ENCODE assay signal across 15 cellular contexts in the genomic region with DNA sequence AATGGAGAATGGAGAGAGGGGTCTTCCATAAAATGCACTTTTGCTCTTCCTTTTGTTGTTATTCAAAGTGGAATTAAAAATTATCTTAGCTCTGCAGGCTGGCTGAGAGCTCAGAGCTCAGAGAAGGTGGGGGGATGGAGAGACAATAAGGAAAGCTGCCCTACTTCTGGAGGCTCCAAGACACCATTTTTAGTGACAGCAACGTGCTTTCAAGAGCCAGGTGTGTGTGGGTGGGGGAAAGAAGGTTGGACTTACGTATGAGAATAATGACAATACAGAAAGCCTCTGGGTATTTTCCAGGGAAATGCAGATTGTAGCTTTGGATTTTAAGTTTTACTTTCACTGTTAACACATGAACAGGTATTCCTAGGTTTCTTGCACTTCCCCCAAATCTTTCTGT.
DNase-seq lines count a peak whose midpoint lies in the region; ATAC-seq and TF ChIP-seq lines count a peak whose summit lies in the region.
"Had no signal": no experiment of that assay in that cellular context is flagged by ENCODE, and none has a peak within 500 bp of the region (broad histone marks: within the 10 kb centered on the region; RNA-seq: fewer than 3 reads in every experiment).

No MANE protein-coding gene starts in this region.

- CTCF ChIA-PET in WTC11 (lab: Charles Lee), result interaction anchor here (0.5 to 1.2 kb wide), 2 partner anchors 277 to 297 kb away, joined by 3 to 4 read pairs; no protein-coding TSS in a partner anchor

- no peak for TF ChIP-seq POLR2A in GM18505 (IDR thresholded peaks at IDR 0.05; ENCODE audit: borderline replicate concordance, extremely low read depth, insufficient read depth, insufficient read length)

- no peaks in the 10 kb centered on the region for H3K79me2 ChIP-seq in ACC112 (ENCODE audit: control insufficient read depth, insufficient read depth, low read length, unreplicated experiment)
- no peaks in the 10 kb centered on the region for H3K79me2 ChIP-seq in H9 (ENCODE audit: insufficient read depth, low read length)

- H3K27me3 ChIP-seq in ACC112 (ENCODE audit: insufficient read depth, low read length) (no peaks in the 10 kb centered on the region), H9 (ENCODE audit: insufficient read depth, low read length) (no peaks in the 10 kb centered on the region), mesenchymal stem cell (ENCODE audit: control insufficient read depth in 1 of 2, insufficient read depth in 1 of 2, low read length in 2 of 2) (no peaks in the 10 kb centered on the region)

- peak overlapping the region in 2 of 3 experiments; percentile 9 to 68; a peak in 3 of 7 replicates for H3K27ac Mint-ChIP-seq in H9
- peak overlapping the region; percentile 59; the same call in 1 of the 2 replicates for H3K27ac Mint-ChIP-seq in WTC11
- H3K27ac Mint-ChIP-seq in activated T-helper 2 cell treated with anti-CD3 and anti-CD28 coated beads, Interferon-gamma antibody, Interleukin-2, Interleukin-4, amounts not matched to agents 10 μg/mL and 5 μg/mL and 100 μg/mL, durations not matched to agents 14 hours and 24 hours and 36 hours, result no peak overlapping the region
- H3K27ac Mint-ChIP-seq: CD4-positive, alpha-beta T cell had no signal

- POLR2A ChIA-PET in WTC11 (lab: Charles Lee), result interaction anchor here (0.6 kb wide), 1 partner anchor 91 kb away, joined by 3 read pairs; no protein-coding TSS in a partner anchor

- H3K23ac ChIP-seq in H9 (ENCODE audit: insufficient read length, low read depth, low read length) (no peak overlapping the region), mesenchymal stem cell (ENCODE audit: low read length in 2 of 2) (no peak overlapping the region)

- H3K36me3 Mint-ChIP-seq in H9 (ENCODE audit: insufficient read depth in 1 of 3, low read depth in 3 of 3) (no peaks in the 10 kb centered on the region), WTC11 (no peaks in the 10 kb centered on the region)
- H3K36me3 Mint-ChIP-seq in activated T-helper 2 cell treated with anti-CD3 and anti-CD28 coated beads, Interferon-gamma antibody, Interleukin-2, Interleukin-4, amounts not matched to agents 10 μg/mL and 5 μg/mL and 100 μg/mL, durations not matched to agents 14 hours and 24 hours and 36 hours (ENCODE audit: low read depth), result no peaks in the 10 kb centered on the region

- H3K4me3 Mint-ChIP-seq in H9 (no peak overlapping the region), WTC11 (no peak overlapping the region)
- no peak overlapping the region for H3K4me3 Mint-ChIP-seq in activated T-helper 2 cell treated with anti-CD3 and anti-CD28 coated beads, Interferon-gamma antibody, Interleukin-2, Interleukin-4, amounts not matched to agents 10 μg/mL and 5 μg/mL and 100 μg/mL, durations not matched to agents 14 hours and 24 hours and 36 hours (ENCODE audit: low read depth)
- H3K4me3 Mint-ChIP-seq: CD4-positive, alpha-beta T cell had no signal

- H3K4me3 ChIP-seq in ACC112 (ENCODE audit: low read depth, low read length), result peak overlapping the region; percentile 35; the same call in 1 of the 2 replicates
- H3K4me3 ChIP-seq in mesenchymal stem cell (ENCODE audit: insufficient read depth in 1 of 2, low read depth in 1 of 2, low read length in 2 of 2), result no peak overlapping the region

- H3K9ac ChIP-seq in H9 (ENCODE audit: extremely low read depth, insufficient read length, low read length) (no peak overlapping the region), mesenchymal stem cell (ENCODE audit: low read length) (no peak overlapping the region)

- H4K5ac ChIP-seq in H9 (ENCODE audit: insufficient read length, low read depth, low read length), result no peak overlapping the region

- H3K9me3 ChIP-seq in H9 (ENCODE audit: control insufficient read depth, low read depth, low read length), result no peaks in the 10 kb centered on the region
- H3K9me3 ChIP-seq in mesenchymal stem cell (ENCODE audit: control insufficient read depth, low read length), result no peaks in the 10 kb centered on the region

- H3K79me1 ChIP-seq in H9 (ENCODE audit: insufficient read depth, low read depth, low read length, poor library complexity, severe bottlenecking) (no peaks in the 10 kb centered on the region), mesenchymal stem cell (replicated peaks; ENCODE audit: low read length, poor library complexity, severe bottlenecking) (no peaks in the 10 kb centered on the region)

- WGBS in H9 (ENCODE audit: extremely low coverage, insufficient read length, low lambda C conversion rate), result no CpG with 5 or more reads among the region's 2 CpGs
- WGBS in mesenchymal stem cell, result 57% methylated on average over 1 of the region's 2 CpGs

- H3K9me3 Mint-ChIP-seq in H9 (no peaks in the 10 kb centered on the region), WTC11 (no peaks in the 10 kb centered on the region)
- no peaks in the 10 kb centered on the region for H3K9me3 Mint-ChIP-seq in activated T-helper 2 cell treated with anti-CD3 and anti-CD28 coated beads, Interferon-gamma antibody, Interleukin-2, Interleukin-4, amounts not matched to agents 10 μg/mL and 5 μg/mL and 100 μg/mL, durations not matched to agents 14 hours and 24 hours and 36 hours
- H3K9me3 Mint-ChIP-seq: CD4-positive, alpha-beta T cell had no signal

- H3K18ac ChIP-seq in H9 (ENCODE audit: insufficient read length, low read depth, low read length), result no peak overlapping the region
- no peak overlapping the region for H3K18ac ChIP-seq in mesenchymal stem cell (ENCODE audit: low read depth in 1 of 2, low read length in 2 of 2)

- H2AK5ac ChIP-seq in H9 (ENCODE audit: insufficient read length, low read length), result no peak overlapping the region
- H2AK5ac ChIP-seq in mesenchymal stem cell (ENCODE audit: low read length, severe bottlenecking), result no peak overlapping the region

- H4K91ac ChIP-seq in H9 (ENCODE audit: insufficient read length, low read depth, low read length), result no peak overlapping the region
- no peak overlapping the region for H4K91ac ChIP-seq in mesenchymal stem cell (ENCODE audit: low read length)

- intact Hi-C loops in cardiac septum (cut with DNase I), result no loop called here
- intact Hi-C loops in activated T-helper 2 cell treated with anti-CD3 and anti-CD28 coated beads, Interferon-gamma antibody, Interleukin-2, Interleukin-4, amounts not matched to agents 10 μg/mL and 5 μg/mL and 100 μg/mL, durations not matched to agents 14 hours and 24 hours and 36 hours (cut with micrococcal nuclease), result no loop called here

- H3T11ph ChIP-seq in H9 (ENCODE audit: low read length), result no peak overlapping the region

- H3K4me1 ChIP-seq in ACC112 (ENCODE audit: control insufficient read depth, insufficient read depth, low read length, unreplicated experiment) (peaks cover 14% of the 10 kb centered on the region), H9 (ENCODE audit: insufficient read depth, low read length) (no peaks in the 10 kb centered on the region), mesenchymal stem cell (ENCODE audit: control insufficient read depth, insufficient read depth, low read depth, low read length) (no peaks in the 10 kb centered on the region)

- peak overlapping the region; percentile 64 for H2AFZ ChIP-seq in ACC112 (ENCODE audit: low read length, unreplicated experiment)
- no peak overlapping the region for H2AFZ ChIP-seq in H9 (ENCODE audit: low read length)
- H2AFZ ChIP-seq in mesenchymal stem cell (ENCODE audit: low read depth, low read length), result peak overlapping the region; percentile 76

- H3K4me1 Mint-ChIP-seq in H9, result peaks cover 20 to 26% of the 10 kb centered on the region in 2 experiments
- peaks cover 12% of the 10 kb centered on the region for H3K4me1 Mint-ChIP-seq in WTC11
- no peaks in the 10 kb centered on the region for H3K4me1 Mint-ChIP-seq in activated T-helper 2 cell treated with anti-CD3 and anti-CD28 coated beads, Interferon-gamma antibody, Interleukin-2, Interleukin-4, amounts not matched to agents 10 μg/mL and 5 μg/mL and 100 μg/mL, durations not matched to agents 14 hours and 24 hours and 36 hours (ENCODE audit: low read depth)

- H3K27ac ChIP-seq in ACC112 (ENCODE audit: low read depth, low read length) (no peak overlapping the region), H9 (ENCODE audit: insufficient read length, low read depth, low read length) (no peak overlapping the region), mesenchymal stem cell (ENCODE audit: low read length, poor library complexity, severe bottlenecking) (no peak overlapping the region)

- TF ChIP-seq CTCF in H9 (conservative IDR thresholded peaks at IDR 0.05) (no peak), WTC11 (IDR thresholded peaks at IDR 0.05) (no peak)

- H3K14ac ChIP-seq in H9 (ENCODE audit: insufficient read depth, low read length), result no peak overlapping the region
- no peak overlapping the region for H3K14ac ChIP-seq in mesenchymal stem cell (ENCODE audit: low read length in 2 of 2)

- no peak overlapping the region for H4K8ac ChIP-seq in H9 (replicated peaks; ENCODE audit: insufficient read length, low read depth, low read length)
- no peak overlapping the region for H4K8ac ChIP-seq in mesenchymal stem cell (ENCODE audit: low read length)

- H3K36me3 ChIP-seq in ACC112 (ENCODE audit: insufficient read depth, low read length), result no peaks in the 10 kb centered on the region
- H3K36me3 ChIP-seq in mesenchymal stem cell (ENCODE audit: control insufficient read depth in 1 of 2, insufficient read depth in 2 of 2, low read depth in 1 of 2, low read length in 2 of 2), result no peaks in the 10 kb centered on the region

- H3K4ac ChIP-seq in H9 (ENCODE audit: low read depth, low read length), result no peak overlapping the region
- H3K4ac ChIP-seq in mesenchymal stem cell (ENCODE audit: low read depth in 1 of 2, low read length in 2 of 2), result no peak overlapping the region

- no peak overlapping the region for H3K4me2 ChIP-seq in H9 (ENCODE audit: insufficient read depth, insufficient read length, low read length)
- H3K4me2 ChIP-seq in mesenchymal stem cell (ENCODE audit: low read length, poor library complexity, severe bottlenecking), result no peak overlapping the region

- H2BK20ac ChIP-seq in H9 (ENCODE audit: low read depth, low read length, poor library complexity, severe bottlenecking), result no peak overlapping the region

- peak; percentile 65 for ATAC-seq in WTC11
- no peak for ATAC-seq in GM18505 (IDR thresholded peaks at IDR 0.05; ENCODE audit: unreplicated experiment)
- no peak for ATAC-seq in HG02973 (IDR thresholded peaks at IDR 0.05; ENCODE audit: unreplicated experiment)
- ATAC-seq: HCT116 had no signal

- no peaks in the 10 kb centered on the region for H4K20me1 ChIP-seq in H9 (ENCODE audit: control insufficient read depth, insufficient read depth, insufficient read length)

- DNase-seq in H9, result no peak
- DNase-seq in WTC11 (ENCODE audit: low spot score), result no peak
- no peak for DNase-seq in mesenchymal stem cell
- DNase-seq in cardiac septum (ENCODE audit: low spot score), result no peak
- no peak for DNase-seq in activated T-helper 2 cell treated with anti-CD3 and anti-CD28 coated beads, Interferon-gamma antibody, Interleukin-2, Interleukin-4, amounts not matched to agents 10 μg/mL and 5 μg/mL and 100 μg/mL, durations not matched to agents 14 hours and 24 hours and 36 hours (ENCODE audit: low spot score)
- DNase-seq: CD4-positive, alpha-beta T cell; KBM-7; MV-4-11; NCI-H1694 treated with DMSO at 0.1 percent for 48 hours; NCI-H2227 treated with DMSO at 0.1 percent for 48 hours; NCI-H510A treated with DMSO at 0.1 percent for 48 hours had no signal

- no peak overlapping the region for H2BK5ac ChIP-seq in H9 (ENCODE audit: insufficient read length, low read length)
- no peak overlapping the region for H2BK5ac ChIP-seq in mesenchymal stem cell (ENCODE audit: low read depth, low read length, poor library complexity, severe bottlenecking)

- no peak overlapping the region for H3K56ac ChIP-seq in H9 (ENCODE audit: insufficient read length, low read depth, low read length)

- no peak overlapping the region for H2BK12ac ChIP-seq in H9 (ENCODE audit: insufficient read length, low read depth, low read length)
- no peak overlapping the region for H2BK12ac ChIP-seq in mesenchymal stem cell (ENCODE audit: low read length in 2 of 2)

- H3K23me2 ChIP-seq in H9 (ENCODE audit: insufficient read length, low read depth, low read length, poor library complexity, severe bottlenecking), result no peaks in the 10 kb centered on the region

- H2BK120ac ChIP-seq in H9 (ENCODE audit: low read depth, low read length, poor library complexity, severe bottlenecking) (no peak overlapping the region), mesenchymal stem cell (ENCODE audit: low read depth, low read length) (no peak overlapping the region)

- H2BK15ac ChIP-seq in H9 (ENCODE audit: low read depth, low read length) (no peak overlapping the region), mesenchymal stem cell (ENCODE audit: low read depth, poor library complexity, severe bottlenecking) (no peak overlapping the region)

- H3K27me3 Mint-ChIP-seq in H9 (ENCODE audit: low read depth) (no peaks in the 10 kb centered on the region), WTC11 (ENCODE audit: low read depth) (no peaks in the 10 kb centered on the region)
- peaks cover 3% of the 10 kb centered on the region for H3K27me3 Mint-ChIP-seq in activated T-helper 2 cell treated with anti-CD3 and anti-CD28 coated beads, Interferon-gamma antibody, Interleukin-2, Interleukin-4, amounts not matched to agents 10 μg/mL and 5 μg/mL and 100 μg/mL, durations not matched to agents 14 hours and 24 hours and 36 hours (ENCODE audit: low read depth)
- H3K27me3 Mint-ChIP-seq: CD4-positive, alpha-beta T cell had no signal
